Comparison of ENCODE assay signal across 12 cellular contexts in genomic region chr11:76166314-76166713, GRCh38. TPM values are rescaled to one million over a fixed set of nuclear protein-coding genes. Genes with fewer than 3 reads are reported as not detected.
A peak's percentile ranks its signal among the peaks of the same experiment; 100 is the strongest.
DNase-seq lines count a peak whose midpoint lies in the region; ATAC-seq and TF ChIP-seq lines count a peak whose summit lies in the region.
"Had no signal": no experiment of that assay in that cellular context is flagged by ENCODE, and none has a peak within 500 bp of the region (broad histone marks: within the 10 kb centered on the region; RNA-seq: fewer than 3 reads in every experiment).

No MANE protein-coding gene starts in this region.

- H3K4me1 ChIP-seq in IMR-90 (ENCODE audit: control insufficient read depth, insufficient read depth, low read length) (peaks cover 4% of the 10 kb centered on the region; the same call in 1 of the 2 replicates), osteoblast (ENCODE audit: insufficient read depth, low read length) (no peaks in the 10 kb centered on the region), BE2C (peaks cover 33% of the 10 kb centered on the region)

- in situ Hi-C loops in IMR-90 (cut with MboI; ENCODE audit: low sequenced_read_pairs) = no loop called here

- 80% methylated on average over 3 of the region's 6 CpGs; no CpG with 5 or more reads in 1 of the 2 experiments for WGBS in IMR-90 (ENCODE audit: extremely low coverage in 2 of 2, insufficient read length in 1 of 2), 2 experiments

- H3K18ac ChIP-seq in IMR-90 (ENCODE audit: low read depth, low read length) = no peak overlapping the region

- H2BK15ac ChIP-seq in IMR-90 (ENCODE audit: low read depth, low read length) = no peak overlapping the region

- H3K27me3 ChIP-seq in IMR-90 (ENCODE audit: control insufficient read depth, insufficient read depth, low read length) (peaks cover 47% of the 10 kb centered on the region), osteoblast (ENCODE audit: insufficient read depth, low read length) (peaks cover 13% of the 10 kb centered on the region), BE2C (no peaks in the 10 kb centered on the region), WERI-Rb-1 (ENCODE audit: insufficient read depth, low read depth, severe bottlenecking) (no peaks in the 10 kb centered on the region)

- CTCF ChIA-PET in IMR-90 (lab: Yijun Ruan, JAX) = interaction anchor here (0.6 kb wide), 1 partner anchor 124 kb away, joined by 4 read pairs; no protein-coding TSS in a partner anchor

- H4K20me1 ChIP-seq in IMR-90 (ENCODE audit: insufficient read depth, low read length) = no peaks in the 10 kb centered on the region
- H4K20me1 ChIP-seq in osteoblast (ENCODE audit: insufficient read depth, low read length) = no peaks in the 10 kb centered on the region

- H3K27ac ChIP-seq in IMR-90 (ENCODE audit: insufficient read depth, low read length) (no peak overlapping the region), osteoblast (ENCODE audit: low read depth, low read length) (no peak overlapping the region), WERI-Rb-1 (no peak overlapping the region)

- ATAC-seq in GM21619 (IDR thresholded peaks at IDR 0.05; ENCODE audit: unreplicated experiment) (peak; percentile 51), IMR-90 (ENCODE audit: low read depth) (no peak), HG02571 (IDR thresholded peaks at IDR 0.05; ENCODE audit: unreplicated experiment) (no peak)
- ATAC-seq: HCT116 had no signal

- no peak overlapping the region for H3K4me3 ChIP-seq in IMR-90 (ENCODE audit: insufficient read depth, low read depth, low read length)
- H3K4me3 ChIP-seq in osteoblast (ENCODE audit: insufficient read depth, low read length) = no peak overlapping the region
- no peak overlapping the region for H3K4me3 ChIP-seq in BE2C (ENCODE audit: low read depth, low read length)
- H3K4me3 ChIP-seq in WERI-Rb-1 (ENCODE audit: low read depth, low read length) = no peak overlapping the region

- dilution Hi-C loops in IMR-90 (cut with HindIII; ENCODE audit: low sequenced_read_pairs, unreplicated experiment) = no loop called here

- no peak for TF ChIP-seq POLR2A in IMR-90 (IDR thresholded peaks at IDR 0.05; ENCODE audit: low read depth, low read length)

- intact Hi-C loops in IMR-90 (cut with micrococcal nuclease) = no loop called here

- no peak overlapping the region for H2BK5ac ChIP-seq in IMR-90 (ENCODE audit: low read depth, low read length, poor library complexity, severe bottlenecking)

- H3K79me2 ChIP-seq in osteoblast (ENCODE audit: insufficient read depth, low read length) = no peaks in the 10 kb centered on the region

- no peak overlapping the region for H4K5ac ChIP-seq in IMR-90 (ENCODE audit: low read depth, low read length)

- BruUV-seq in IMR-90 (replicated peaks; lab: Mats Ljungman, UMichigan) = no TSS peak

- no peak overlapping the region for H3K23ac ChIP-seq in IMR-90 (ENCODE audit: low read depth, low read length)

- H3K4ac ChIP-seq in IMR-90 (ENCODE audit: low read depth, low read length) = no peak overlapping the region

- H3K9me1 ChIP-seq in IMR-90 (ENCODE audit: insufficient read depth, low read length) = no peaks in the 10 kb centered on the region

- POLR2A ChIA-PET in IMR-90 (lab: Charles Lee; ENCODE audit: unreplicated experiment) = no interaction called here

- no peak for TF ChIP-seq RAD21 in IMR-90 (IDR thresholded peaks at IDR 0.05; ENCODE audit: low read length)

- H3K9me3 ChIP-seq in IMR-90 (ENCODE audit: control insufficient read depth, insufficient read depth, low read length) (no peaks in the 10 kb centered on the region), osteoblast (ENCODE audit: low read depth, low read length) (no peaks in the 10 kb centered on the region), BE2C (no peaks in the 10 kb centered on the region), WERI-Rb-1 (ENCODE audit: severe bottlenecking) (no peaks in the 10 kb centered on the region)

- no peak overlapping the region for H4K8ac ChIP-seq in IMR-90 (ENCODE audit: low read depth in 2 of 2, low read length in 2 of 2)

- DNase-seq in activated CD8-positive, alpha-beta memory T cell treated with anti-CD3 and anti-CD28 coated beads, Interleukin-2, amount 50 U/mL, for 48 hours = peak; percentile 61
- DNase-seq in activated CD8-positive, alpha-beta memory T cell treated with anti-CD3 and anti-CD28 coated beads for 24 hours = no peak
- DNase-seq in IMR-90 = no peak
- DNase-seq in osteoblast (ENCODE audit: insufficient read length, low spot score, missing footprints) = peak; percentile 85
- no peak for DNase-seq in BE2C
- DNase-seq in WERI-Rb-1 = no peak
- DNase-seq: AML-193, cortex of kidney, NCI-H510A had no signal

- H3K14ac ChIP-seq in IMR-90 (replicated peaks; ENCODE audit: low read depth, low read length) = no peak overlapping the region

- TF ChIP-seq CTCF in IMR-90 (conservative IDR thresholded peaks at IDR 0.05; ENCODE audit: low read depth, low read length) (no peak), osteoblast (IDR thresholded peaks at IDR 0.05; ENCODE audit: extremely low read depth, low read depth, low read length) (no peak), BE2C (IDR thresholded peaks at IDR 0.05; ENCODE audit: low read depth, low read length) (no peak), WERI-Rb-1 (IDR thresholded peaks at IDR 0.05; ENCODE audit: low read depth, low read length) (no peak)

- H3K36me3 ChIP-seq in IMR-90 (ENCODE audit: control insufficient read depth, insufficient read depth, low read length) = no peaks in the 10 kb centered on the region
- H3K36me3 ChIP-seq in osteoblast (ENCODE audit: insufficient read depth, low read length) = no peaks in the 10 kb centered on the region
- H3K36me3 ChIP-seq in BE2C = no peaks in the 10 kb centered on the region
- no peaks in the 10 kb centered on the region for H3K36me3 ChIP-seq in WERI-Rb-1

- H2AFZ ChIP-seq in IMR-90 (replicated peaks; ENCODE audit: low read length, poor library complexity) (peak overlapping the region; percentile 32), osteoblast (ENCODE audit: low read length) (no peak overlapping the region)

- H2BK20ac ChIP-seq in IMR-90 (ENCODE audit: low read depth, low read length) = no peak overlapping the region

- H3K9ac ChIP-seq in IMR-90 (ENCODE audit: low read depth, low read length) = no peak overlapping the region

- H2AK9ac ChIP-seq in IMR-90 (replicated peaks; ENCODE audit: low read depth, low read length, poor library complexity) = no peak overlapping the region

- no peak overlapping the region for H2AK5ac ChIP-seq in IMR-90 (ENCODE audit: low read depth, low read length)

- no peaks in the 10 kb centered on the region for H3K79me1 ChIP-seq in IMR-90 (ENCODE audit: low read depth in 1 of 2, low read length in 2 of 2)

- H3K4me2 ChIP-seq in IMR-90 (ENCODE audit: low read depth, low read length) = no peak overlapping the region
- H3K4me2 ChIP-seq in osteoblast (ENCODE audit: insufficient read depth, low read length) = no peak overlapping the region

- no peak overlapping the region for H4K91ac ChIP-seq in IMR-90 (ENCODE audit: insufficient read depth, low read depth, low read length)

- no peak overlapping the region for H3K56ac ChIP-seq in IMR-90 (ENCODE audit: extremely low read depth, insufficient read depth, low read length)

- no peak overlapping the region for H2BK120ac ChIP-seq in IMR-90 (ENCODE audit: low read depth, low read length)

TF ChIP-seq in IMR-90, 13 proteins besides CTCF, POLR2A, EP300 and RAD21:
- TF ChIP-seq BHLHE40 (IDR thresholded peaks at IDR 0.05; ENCODE audit: low read depth, low read length) = no peak
- no peak for TF ChIP-seq CEBPB (IDR thresholded peaks at IDR 0.05; ENCODE audit: low read depth, low read length)
- no peak for TF ChIP-seq MAZ (IDR thresholded peaks at IDR 0.05; ENCODE audit: borderline replicate concordance, low read depth, low read length)
- no peak for TF ChIP-seq USF2 (IDR thresholded peaks at IDR 0.05; ENCODE audit: low read depth, low read length)
- no peak for TF ChIP-seq RCOR1 (IDR thresholded peaks at IDR 0.05; ENCODE audit: insufficient replicate concordance, low read length)
- TF ChIP-seq SMC3 (IDR thresholded peaks at IDR 0.05; ENCODE audit: low read depth, low read length) = no peak
- no peak for TF ChIP-seq NFE2L2 (IDR thresholded peaks at IDR 0.05; ENCODE audit: low read depth, low read length)
- no peak for TF ChIP-seq CHD1 (IDR thresholded peaks at IDR 0.05; ENCODE audit: low read depth, low read length)
- TF ChIP-seq FOS (IDR thresholded peaks at IDR 0.05; ENCODE audit: low read depth, low read length) = no peak
- no peak for TF ChIP-seq RFX5 (IDR thresholded peaks at IDR 0.05; ENCODE audit: low read depth, low read length)
- TF ChIP-seq MAFK (IDR thresholded peaks at IDR 0.05; ENCODE audit: low read depth, low read length) = no peak
- TF ChIP-seq MXI1 (IDR thresholded peaks at IDR 0.05; ENCODE audit: borderline replicate concordance, low read depth, low read length) = no peak
- no peak for TF ChIP-seq ELK1 (IDR thresholded peaks at IDR 0.05; ENCODE audit: borderline replicate concordance, low read depth, low read length)

RNA-seq across cellular contexts. Expression of gene WNT11, which starts 40.0 kb away (rescaled TPM):
- total RNA-seq in IMR-90 (2012; rRNA removed) (not detected in 2 replicates), osteoblast (under 0.01 and 0.36 TPM in 2 replicates)
- 0.10 TPM in 1 of 2 replicates, not detected in the other for polyA plus RNA-seq in IMR-90 (2012; rRNA removed)
- polyA plus RNA-seq in IMR-90 (2012; cell fraction: cytosol; rRNA removed) = 0.02 and 0.04 TPM in 2 replicates
- not detected in 2 replicates for polyA plus RNA-seq in IMR-90 (2012; cell fraction: nucleus; rRNA removed; ENCODE audit: low replicate concordance)
- polyA plus RNA-seq in BE2C (2012; ENCODE audit: insufficient read depth, insufficient read length, low read depth) = 1.8 TPM

Comparison
In these comparisons a context has a peak if more than half of its experiments do, and no peak if none do; other contexts are left out.
1. DNase-seq: peak in activated CD8-positive, alpha-beta memory T cell treated with anti-CD3 and anti-CD28 coated beads, Interleukin-2, amount 50 U/mL, for 48 hours (single experiment) and osteoblast (single experiment); none in activated CD8-positive, alpha-beta memory T cell treated with anti-CD3 and anti-CD28 coated beads for 24 hours (single experiment), IMR-90 (single experiment), BE2C (single experiment) and WERI-Rb-1 (single experiment).